ENCODE assay signal across 1 cellular context in the genomic region with DNA sequence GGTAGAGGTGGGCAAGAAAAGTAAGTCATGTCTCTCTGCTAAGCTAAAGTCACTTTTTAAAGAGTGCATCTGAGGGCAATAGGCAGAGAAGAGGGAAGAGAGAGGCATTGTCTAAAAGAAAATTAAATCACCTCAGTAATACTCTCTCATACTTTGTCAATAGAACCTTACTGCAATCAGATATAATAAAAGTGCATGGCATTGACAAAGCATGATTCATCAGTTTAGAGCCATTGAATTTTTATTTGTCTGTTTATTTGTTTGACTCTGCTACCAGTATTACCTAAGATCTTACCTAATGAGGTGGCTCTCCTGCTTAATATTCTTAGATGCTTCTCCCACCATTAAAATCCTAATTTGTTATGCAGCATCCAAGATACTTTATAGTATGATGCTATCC.
TF ChIP-seq lines count a peak whose summit lies in the region.

No MANE protein-coding gene starts in this region.

TF ChIP-seq in H1, 55 proteins besides CTCF, POLR2A, EP300 and RAD21 (continued from another document):
- no peak for TF ChIP-seq ZNF274 (IDR thresholded peaks at IDR 0.05; ENCODE audit: borderline replicate concordance, extremely low read depth, low read length)
- no peak for TF ChIP-seq NRF1 (IDR thresholded peaks at IDR 0.05; ENCODE audit: low read depth, low read length)
- no peak for TF ChIP-seq JUN (IDR thresholded peaks at IDR 0.05; ENCODE audit: low read depth, low read length)
- no peak for TF ChIP-seq SRF (IDR thresholded peaks at IDR 0.05; ENCODE audit: low read depth, low read length)
- TF ChIP-seq KDM5A (IDR thresholded peaks at IDR 0.05; ENCODE audit: low read length): no peak
- no peak for TF ChIP-seq ASH2L (IDR thresholded peaks at IDR 0.05; ENCODE audit: low read length)
